In the genomic region with DNA sequence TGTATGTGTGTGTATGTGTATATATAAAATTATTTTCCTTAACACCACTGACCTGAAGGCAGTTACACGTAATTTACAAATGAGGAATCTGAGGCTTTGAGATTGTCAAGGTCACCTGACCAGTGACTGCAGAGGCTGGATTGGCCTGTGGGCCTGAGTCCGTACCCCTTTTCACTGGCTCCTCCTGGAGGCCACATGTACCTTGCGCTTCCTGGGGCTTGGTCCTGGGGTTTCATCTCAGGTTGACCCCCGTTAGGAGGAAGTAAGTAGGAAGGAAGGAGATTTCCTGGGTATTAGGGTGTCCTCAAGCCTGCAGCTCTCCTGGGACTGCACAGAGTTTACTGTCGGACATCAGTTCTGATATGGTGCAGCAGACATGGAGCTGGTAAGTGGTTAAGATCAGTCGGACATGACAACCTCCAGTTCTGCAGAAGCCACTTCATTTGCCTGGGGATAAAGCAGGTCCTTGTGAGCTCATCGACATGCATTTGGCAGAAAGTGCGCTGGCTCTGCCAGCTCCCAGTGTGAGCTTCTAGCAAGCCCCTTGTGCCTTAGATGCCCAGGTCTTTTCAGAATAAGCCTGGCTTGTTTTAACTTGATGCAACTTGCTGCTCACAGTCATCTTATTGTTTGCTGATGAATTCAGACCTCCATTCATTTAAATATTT, we compare ENCODE assay signal across 8 cellular contexts. TPM values are rescaled to one million over a fixed set of nuclear protein-coding genes. Genes with fewer than 3 reads are reported as not detected.
A peak's percentile ranks its signal among the peaks of the same experiment; 100 is the strongest.
DNase-seq lines count a peak whose midpoint lies in the region; ATAC-seq and TF ChIP-seq lines count a peak whose summit lies in the region.

No MANE protein-coding gene starts in this region.

- peaks cover 2% of the 10 kb centered on the region for H3K4me1 Mint-ChIP-seq in activated T-cell treated with anti-CD3 and anti-CD28 coated beads, Interleukin-2, amount 50 U/mL, for 24 hours (ENCODE audit: low read depth)

- POLR2A ChIA-PET in HEK293T (lab: Yijun Ruan, JAX), result no interaction called here

- no peak overlapping the region for H3K27ac Mint-ChIP-seq in activated T-cell treated with anti-CD3 and anti-CD28 coated beads, Interleukin-2, amount 50 U/mL, for 24 hours

- H3K4me3 ChIP-seq in lower lobe of right lung, result no peak overlapping the region

- CTCF ChIA-PET in HEK293T (lab: Yijun Ruan, JAX), result no interaction called here

- H3K4me1 ChIP-seq in lower lobe of right lung, result peaks cover 27% of the 10 kb centered on the region

- no peaks in the 10 kb centered on the region for H3K36me3 Mint-ChIP-seq in activated T-cell treated with anti-CD3 and anti-CD28 coated beads, Interleukin-2, amount 50 U/mL, for 24 hours (ENCODE audit: low read depth)

- no peaks in the 10 kb centered on the region for H3K9me3 Mint-ChIP-seq in activated T-cell treated with anti-CD3 and anti-CD28 coated beads, Interleukin-2, amount 50 U/mL, for 24 hours

- H3K4me3 Mint-ChIP-seq in activated T-cell treated with anti-CD3 and anti-CD28 coated beads, Interleukin-2, amount 50 U/mL, for 24 hours, result no peak overlapping the region

- intact Hi-C loops in lower lobe of right lung (cut with DNase I), result no loop called here

- H3K27ac ChIP-seq in lower lobe of right lung, result peak overlapping the region; percentile 9

- TF ChIP-seq CTCF in lower lobe of right lung (IDR thresholded peaks at IDR 0.05), result peak; percentile 11

- H3K27me3 Mint-ChIP-seq in activated T-cell treated with anti-CD3 and anti-CD28 coated beads, Interleukin-2, amount 50 U/mL, for 24 hours, result no peaks in the 10 kb centered on the region

- no peaks in the 10 kb centered on the region for H3K9me3 ChIP-seq in lower lobe of right lung

- DNase-seq in astrocyte of the hippocampus (ENCODE audit: low read depth, low spot score) (peak; percentile 31), lower lobe of right lung (no peak), NCI-H82 (lab: John Stamatoyannopoulos, UW) (no peak), HEK293T (ENCODE audit: extremely low spot score) (no peak)
- no peak for DNase-seq in activated CD4-positive, alpha-beta T cell treated with anti-CD3 and anti-CD28 coated beads for 48 hours
- DNase-seq in activated T-cell treated with anti-CD3 and anti-CD28 coated beads, Interleukin-2, amount 50 U/mL, for 24 hours, result no peak

- ATAC-seq in GM19324 (IDR thresholded peaks at IDR 0.05; ENCODE audit: low FRiP score, unreplicated experiment) (peak; percentile 68), HG03378 (IDR thresholded peaks at IDR 0.05; ENCODE audit: unreplicated experiment) (peak; percentile 75), lower lobe of right lung (peak; percentile 26 to 42)

- no peaks in the 10 kb centered on the region for H3K36me3 ChIP-seq in lower lobe of right lung

- no peaks in the 10 kb centered on the region for H3K27me3 ChIP-seq in lower lobe of right lung (ENCODE audit: low read depth)

TF ChIP-seq in HEK293T, 16 proteins besides CTCF, POLR2A, EP300 and RAD21:
- no peak for TF ChIP-seq FOXM1 (IDR thresholded peaks at IDR 0.05; ENCODE audit: borderline replicate concordance)
- TF ChIP-seq HDGF (IDR thresholded peaks at IDR 0.05; ENCODE audit: borderline replicate concordance), result no peak
- TF ChIP-seq CTBP1 (IDR thresholded peaks at IDR 0.05; ENCODE audit: borderline replicate concordance), result no peak
- no peak for TF ChIP-seq FOXK2 (IDR thresholded peaks at IDR 0.05)
- TF ChIP-seq, protein P1, sequence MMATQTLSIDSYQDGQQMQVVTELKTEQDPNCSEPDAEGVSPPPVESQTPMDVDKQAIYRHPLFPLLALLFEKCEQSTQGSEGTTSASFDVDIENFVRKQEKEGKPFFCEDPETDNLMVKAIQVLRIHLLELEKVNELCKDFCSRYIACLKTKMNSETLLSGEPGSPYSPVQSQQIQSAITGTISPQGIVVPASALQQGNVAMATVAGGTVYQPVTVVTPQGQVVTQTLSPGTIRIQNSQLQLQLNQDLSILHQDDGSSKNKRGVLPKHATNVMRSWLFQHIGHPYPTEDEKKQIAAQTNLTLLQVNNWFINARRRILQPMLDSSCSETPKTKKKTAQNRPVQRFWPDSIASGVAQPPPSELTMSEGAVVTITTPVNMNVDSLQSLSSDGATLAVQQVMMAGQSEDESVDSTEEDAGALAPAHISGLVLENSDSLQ (IDR thresholded peaks at IDR 0.05), result no peak
- no peak for TF ChIP-seq L3MBTL2 (conservative IDR thresholded peaks at IDR 0.05)

RNA-seq across cellular contexts. Expression of gene ST3GAL4, which starts 36.6 kb away (rescaled TPM):
- total RNA-seq in lower lobe of right lung, result 26.2 TPM
